ENCODE assay signal across 2 cellular contexts in the genomic region with DNA sequence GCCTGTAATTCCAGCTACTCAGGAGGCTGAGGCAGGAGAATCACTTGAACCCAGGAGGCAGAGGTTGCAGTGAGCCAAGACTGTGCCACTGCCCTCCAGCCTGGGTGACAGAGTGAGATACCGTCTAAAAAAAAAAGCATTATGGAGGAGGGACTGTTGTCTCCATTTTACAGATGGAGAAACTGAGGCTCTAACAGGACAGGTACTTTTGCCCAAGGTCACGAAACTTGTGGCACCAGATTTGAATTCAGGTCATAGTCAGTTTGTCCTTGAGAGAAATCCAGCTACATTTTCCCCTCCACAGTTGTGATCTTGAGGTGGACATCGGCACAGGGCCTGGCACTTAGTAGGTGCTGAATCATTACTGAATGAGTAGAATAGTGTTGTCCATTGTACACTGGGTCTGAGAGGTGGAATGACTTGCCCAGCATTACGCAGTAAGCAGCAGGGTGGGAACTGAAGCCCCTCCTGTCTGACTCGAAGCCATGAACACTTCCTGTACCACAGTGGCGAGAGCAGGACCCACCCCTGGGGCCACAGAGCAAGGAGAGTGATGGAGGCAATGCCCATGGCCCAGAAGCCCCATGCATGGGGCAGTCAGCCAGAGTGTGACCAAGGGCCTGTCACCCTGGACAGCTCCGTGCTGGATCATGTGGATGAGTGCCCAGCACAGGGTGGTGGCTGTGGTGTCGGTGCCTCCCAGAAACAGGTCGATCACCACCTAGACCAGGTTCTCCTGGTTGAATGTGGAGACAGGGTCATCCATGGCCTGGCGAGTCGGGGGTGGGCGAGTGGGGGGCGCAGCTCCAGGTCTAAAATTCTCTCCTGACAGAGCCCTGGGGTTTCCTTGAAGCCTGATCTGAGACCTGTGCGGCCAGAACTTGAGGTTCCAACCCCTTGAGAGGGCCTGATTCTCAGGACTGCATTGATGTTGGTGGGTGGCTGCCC.
TF ChIP-seq lines count a peak whose summit lies in the region.

No MANE protein-coding gene starts in this region.

TF ChIP-seq in SK-N-SH treated with all-trans-retinoic acid at 6 μM for 48 hours, 23 proteins besides CTCF, POLR2A, EP300 and RAD21:
- TF ChIP-seq BACH2 (CRISPR knock-in tag; IDR thresholded peaks at IDR 0.05; ENCODE audit: borderline replicate concordance) (no peak), POU6F1 (CRISPR knock-in tag; IDR thresholded peaks at IDR 0.05; ENCODE audit: borderline replicate concordance, low read depth) (no peak)

TF ChIP-seq in HepG2, 621 proteins besides CTCF, POLR2A, EP300 and RAD21:
- TF ChIP-seq MXI1 (IDR thresholded peaks at IDR 0.05; ENCODE audit: borderline replicate concordance, low read depth, low read length) (peak; percentile 22; the same call in 1 of the 3 replicates), ZKSCAN1 (IDR thresholded peaks at IDR 0.05; ENCODE audit: low read length) (peak; percentile 64), ZNF629 (CRISPR knock-in tag; conservative IDR thresholded peaks at IDR 0.05) (peak; percentile 70), ZNF891 (CRISPR knock-in tag; IDR thresholded peaks at IDR 0.05) (no peak), NFKB2 (CRISPR knock-in tag; IDR thresholded peaks at IDR 0.05; ENCODE audit: borderline replicate concordance) (0 out of 2 replicates have a peak, but pooled peaks have one; percentile 34), SALL1 (CRISPR knock-in tag; IDR thresholded peaks at IDR 0.05) (peak; percentile 41), ZBTB7A (CRISPR knock-in tag; IDR thresholded peaks at IDR 0.05) (no peak), HOXA5 (CRISPR knock-in tag; IDR thresholded peaks at IDR 0.05) (no peak), ZNF337 (CRISPR knock-in tag; IDR thresholded peaks at IDR 0.05; ENCODE audit: borderline replicate concordance, low read depth) (no peak), ZNF644 (CRISPR knock-in tag; IDR thresholded peaks at IDR 0.05; ENCODE audit: low read depth) (0 out of 2 replicates have a peak, but pooled peaks have one; percentile 16), ZNF253 (CRISPR knock-in tag; IDR thresholded peaks at IDR 0.05; ENCODE audit: borderline replicate concordance) (0 out of 2 replicates have a peak, but pooled peaks have one; percentile 53), HNRNPL (IDR thresholded peaks at IDR 0.05; ENCODE audit: low read depth, low read length) (0 out of 2 replicates have a peak, but pooled peaks have one; percentile 49), CBX1 (IDR thresholded peaks at IDR 0.05; ENCODE audit: low read depth) (no peak), THAP11 (CRISPR knock-in tag; IDR thresholded peaks at IDR 0.05) (0 out of 2 replicates have a peak, but pooled peaks have one; percentile 20), ZNF510 (CRISPR knock-in tag; IDR thresholded peaks at IDR 0.05; ENCODE audit: low read depth) (no peak), ZNF746 (CRISPR knock-in tag; IDR thresholded peaks at IDR 0.05) (no peak), ZNF768 (CRISPR knock-in tag; IDR thresholded peaks at IDR 0.05) (peak; percentile 31; the same call in 1 of the 2 replicates), MEIS2 (CRISPR knock-in tag; IDR thresholded peaks at IDR 0.05) (0 out of 2 replicates have a peak, but pooled peaks have one; percentile 38), ZMYM3 (CRISPR knock-in tag; IDR thresholded peaks at IDR 0.05) (no peak), THYN1 (CRISPR knock-in tag; IDR thresholded peaks at IDR 0.05; ENCODE audit: borderline replicate concordance, low read depth) (no peak), ARID2 (CRISPR knock-in tag; IDR thresholded peaks at IDR 0.05; ENCODE audit: borderline replicate concordance) (0 out of 2 replicates have a peak, but pooled peaks have one; percentile 21), ZNF30 (CRISPR knock-in tag; IDR thresholded peaks at IDR 0.05) (no peak), ZNF329 (CRISPR knock-in tag; IDR thresholded peaks at IDR 0.05; ENCODE audit: low read depth) (no peak), ZNF205 (CRISPR knock-in tag; IDR thresholded peaks at IDR 0.05) (no peak), MIER2 (CRISPR knock-in tag; IDR thresholded peaks at IDR 0.05) (peak; percentile 94), SAP130 (CRISPR knock-in tag; IDR thresholded peaks at IDR 0.05; ENCODE audit: low read depth) (peak; percentile 67), HIC2 (CRISPR knock-in tag; IDR thresholded peaks at IDR 0.05; ENCODE audit: low read depth) (peak; percentile 72), CBX2 (IDR thresholded peaks at IDR 0.05; ENCODE audit: low read depth, low read length) (no peak), CBX2 (CRISPR knock-in tag; IDR thresholded peaks at IDR 0.05; ENCODE audit: low read depth) (no peak)
- TF ChIP-seq, protein P1, sequence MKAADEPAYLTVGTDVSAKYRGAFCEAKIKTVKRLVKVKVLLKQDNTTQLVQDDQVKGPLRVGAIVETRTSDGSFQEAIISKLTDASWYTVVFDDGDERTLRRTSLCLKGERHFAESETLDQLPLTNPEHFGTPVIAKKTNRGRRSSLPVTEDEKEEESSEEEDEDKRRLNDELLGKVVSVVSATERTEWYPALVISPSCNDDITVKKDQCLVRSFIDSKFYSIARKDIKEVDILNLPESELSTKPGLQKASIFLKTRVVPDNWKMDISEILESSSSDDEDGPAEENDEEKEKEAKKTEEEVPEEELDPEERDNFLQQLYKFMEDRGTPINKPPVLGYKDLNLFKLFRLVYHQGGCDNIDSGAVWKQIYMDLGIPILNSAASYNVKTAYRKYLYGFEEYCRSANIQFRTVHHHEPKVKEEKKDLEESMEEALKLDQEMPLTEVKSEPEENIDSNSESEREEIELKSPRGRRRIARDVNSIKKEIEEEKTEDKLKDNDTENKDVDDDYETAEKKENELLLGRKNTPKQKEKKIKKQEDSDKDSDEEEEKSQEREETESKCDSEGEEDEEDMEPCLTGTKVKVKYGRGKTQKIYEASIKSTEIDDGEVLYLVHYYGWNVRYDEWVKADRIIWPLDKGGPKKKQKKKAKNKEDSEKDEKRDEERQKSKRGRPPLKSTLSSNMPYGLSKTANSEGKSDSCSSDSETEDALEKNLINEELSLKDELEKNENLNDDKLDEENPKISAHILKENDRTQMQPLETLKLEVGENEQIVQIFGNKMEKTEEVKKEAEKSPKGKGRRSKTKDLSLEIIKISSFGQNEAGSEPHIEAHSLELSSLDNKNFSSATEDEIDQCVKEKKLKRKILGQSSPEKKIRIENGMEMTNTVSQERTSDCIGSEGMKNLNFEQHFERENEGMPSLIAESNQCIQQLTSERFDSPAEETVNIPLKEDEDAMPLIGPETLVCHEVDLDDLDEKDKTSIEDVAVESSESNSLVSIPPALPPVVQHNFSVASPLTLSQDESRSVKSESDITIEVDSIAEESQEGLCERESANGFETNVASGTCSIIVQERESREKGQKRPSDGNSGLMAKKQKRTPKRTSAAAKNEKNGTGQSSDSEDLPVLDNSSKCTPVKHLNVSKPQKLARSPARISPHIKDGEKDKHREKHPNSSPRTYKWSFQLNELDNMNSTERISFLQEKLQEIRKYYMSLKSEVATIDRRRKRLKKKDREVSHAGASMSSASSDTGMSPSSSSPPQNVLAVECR (CRISPR knock-in tag; IDR thresholded peaks at IDR 0.05; ENCODE audit: borderline replicate concordance), result no peak; the same call in 1 of the 2 replicates
- TF ChIP-seq, protein P2, sequence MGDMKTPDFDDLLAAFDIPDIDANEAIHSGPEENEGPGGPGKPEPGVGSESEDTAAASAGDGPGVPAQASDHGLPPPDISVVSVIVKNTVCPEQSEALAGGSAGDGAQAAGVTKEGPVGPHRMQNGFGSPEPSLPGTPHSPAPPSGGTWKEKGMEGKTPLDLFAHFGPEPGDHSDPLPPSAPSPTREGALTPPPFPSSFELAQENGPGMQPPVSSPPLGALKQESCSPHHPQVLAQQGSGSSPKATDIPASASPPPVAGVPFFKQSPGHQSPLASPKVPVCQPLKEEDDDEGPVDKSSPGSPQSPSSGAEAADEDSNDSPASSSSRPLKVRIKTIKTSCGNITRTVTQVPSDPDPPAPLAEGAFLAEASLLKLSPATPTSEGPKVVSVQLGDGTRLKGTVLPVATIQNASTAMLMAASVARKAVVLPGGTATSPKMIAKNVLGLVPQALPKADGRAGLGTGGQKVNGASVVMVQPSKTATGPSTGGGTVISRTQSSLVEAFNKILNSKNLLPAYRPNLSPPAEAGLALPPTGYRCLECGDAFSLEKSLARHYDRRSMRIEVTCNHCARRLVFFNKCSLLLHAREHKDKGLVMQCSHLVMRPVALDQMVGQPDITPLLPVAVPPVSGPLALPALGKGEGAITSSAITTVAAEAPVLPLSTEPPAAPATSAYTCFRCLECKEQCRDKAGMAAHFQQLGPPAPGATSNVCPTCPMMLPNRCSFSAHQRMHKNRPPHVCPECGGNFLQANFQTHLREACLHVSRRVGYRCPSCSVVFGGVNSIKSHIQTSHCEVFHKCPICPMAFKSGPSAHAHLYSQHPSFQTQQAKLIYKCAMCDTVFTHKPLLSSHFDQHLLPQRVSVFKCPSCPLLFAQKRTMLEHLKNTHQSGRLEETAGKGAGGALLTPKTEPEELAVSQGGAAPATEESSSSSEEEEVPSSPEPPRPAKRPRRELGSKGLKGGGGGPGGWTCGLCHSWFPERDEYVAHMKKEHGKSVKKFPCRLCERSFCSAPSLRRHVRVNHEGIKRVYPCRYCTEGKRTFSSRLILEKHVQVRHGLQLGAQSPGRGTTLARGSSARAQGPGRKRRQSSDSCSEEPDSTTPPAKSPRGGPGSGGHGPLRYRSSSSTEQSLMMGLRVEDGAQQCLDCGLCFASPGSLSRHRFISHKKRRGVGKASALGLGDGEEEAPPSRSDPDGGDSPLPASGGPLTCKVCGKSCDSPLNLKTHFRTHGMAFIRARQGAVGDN (CRISPR knock-in tag; IDR thresholded peaks at IDR 0.05), result peak; percentile 46
- TF ChIP-seq, protein P3, sequence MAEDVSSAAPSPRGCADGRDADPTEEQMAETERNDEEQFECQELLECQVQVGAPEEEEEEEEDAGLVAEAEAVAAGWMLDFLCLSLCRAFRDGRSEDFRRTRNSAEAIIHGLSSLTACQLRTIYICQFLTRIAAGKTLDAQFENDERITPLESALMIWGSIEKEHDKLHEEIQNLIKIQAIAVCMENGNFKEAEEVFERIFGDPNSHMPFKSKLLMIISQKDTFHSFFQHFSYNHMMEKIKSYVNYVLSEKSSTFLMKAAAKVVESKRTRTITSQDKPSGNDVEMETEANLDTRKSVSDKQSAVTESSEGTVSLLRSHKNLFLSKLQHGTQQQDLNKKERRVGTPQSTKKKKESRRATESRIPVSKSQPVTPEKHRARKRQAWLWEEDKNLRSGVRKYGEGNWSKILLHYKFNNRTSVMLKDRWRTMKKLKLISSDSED (CRISPR knock-in tag; IDR thresholded peaks at IDR 0.05), result no peak
- TF ChIP-seq, protein P4, sequence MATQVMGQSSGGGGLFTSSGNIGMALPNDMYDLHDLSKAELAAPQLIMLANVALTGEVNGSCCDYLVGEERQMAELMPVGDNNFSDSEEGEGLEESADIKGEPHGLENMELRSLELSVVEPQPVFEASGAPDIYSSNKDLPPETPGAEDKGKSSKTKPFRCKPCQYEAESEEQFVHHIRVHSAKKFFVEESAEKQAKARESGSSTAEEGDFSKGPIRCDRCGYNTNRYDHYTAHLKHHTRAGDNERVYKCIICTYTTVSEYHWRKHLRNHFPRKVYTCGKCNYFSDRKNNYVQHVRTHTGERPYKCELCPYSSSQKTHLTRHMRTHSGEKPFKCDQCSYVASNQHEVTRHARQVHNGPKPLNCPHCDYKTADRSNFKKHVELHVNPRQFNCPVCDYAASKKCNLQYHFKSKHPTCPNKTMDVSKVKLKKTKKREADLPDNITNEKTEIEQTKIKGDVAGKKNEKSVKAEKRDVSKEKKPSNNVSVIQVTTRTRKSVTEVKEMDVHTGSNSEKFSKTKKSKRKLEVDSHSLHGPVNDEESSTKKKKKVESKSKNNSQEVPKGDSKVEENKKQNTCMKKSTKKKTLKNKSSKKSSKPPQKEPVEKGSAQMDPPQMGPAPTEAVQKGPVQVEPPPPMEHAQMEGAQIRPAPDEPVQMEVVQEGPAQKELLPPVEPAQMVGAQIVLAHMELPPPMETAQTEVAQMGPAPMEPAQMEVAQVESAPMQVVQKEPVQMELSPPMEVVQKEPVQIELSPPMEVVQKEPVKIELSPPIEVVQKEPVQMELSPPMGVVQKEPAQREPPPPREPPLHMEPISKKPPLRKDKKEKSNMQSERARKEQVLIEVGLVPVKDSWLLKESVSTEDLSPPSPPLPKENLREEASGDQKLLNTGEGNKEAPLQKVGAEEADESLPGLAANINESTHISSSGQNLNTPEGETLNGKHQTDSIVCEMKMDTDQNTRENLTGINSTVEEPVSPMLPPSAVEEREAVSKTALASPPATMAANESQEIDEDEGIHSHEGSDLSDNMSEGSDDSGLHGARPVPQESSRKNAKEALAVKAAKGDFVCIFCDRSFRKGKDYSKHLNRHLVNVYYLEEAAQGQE (IDR thresholded peaks at IDR 0.05; ENCODE audit: borderline replicate concordance in 1 of 2, low read depth in 1 of 2, low read length in 2 of 2), result peak; percentile 79 to 93
